1 cellular context compared by ENCODE assay signal in genomic region chr7:46191296-46191695, GRCh38.
TF ChIP-seq lines count a peak whose summit lies in the region.

No MANE protein-coding gene starts in this region.

TF ChIP-seq in HepG2, 621 proteins besides CTCF, POLR2A, EP300 and RAD21:
- TF ChIP-seq PHF21A (CRISPR knock-in tag; IDR thresholded peaks at IDR 0.05) (no peak), NFE2L2 (IDR thresholded peaks at IDR 0.05; ENCODE audit: low read length) (no peak), ZFP62 (CRISPR knock-in tag; IDR thresholded peaks at IDR 0.05) (no peak), ZNF513 (CRISPR knock-in tag; conservative IDR thresholded peaks at IDR 0.05) (no peak), ZNF839 (CRISPR knock-in tag; IDR thresholded peaks at IDR 0.05; ENCODE audit: borderline replicate concordance) (no peak), TRIM24 (CRISPR knock-in tag; IDR thresholded peaks at IDR 0.05) (no peak), ELF1 (CRISPR knock-in tag; IDR thresholded peaks at IDR 0.05) (no peak), HDAC6 (IDR thresholded peaks at IDR 0.05; ENCODE audit: low read depth, low read length) (no peak), NCOA1 (CRISPR knock-in tag; IDR thresholded peaks at IDR 0.05) (no peak), ZBTB2 (CRISPR knock-in tag; IDR thresholded peaks at IDR 0.05; ENCODE audit: low read depth) (no peak), ZNF264 (CRISPR knock-in tag; IDR thresholded peaks at IDR 0.05) (no peak), RXRA (CRISPR knock-in tag; IDR thresholded peaks at IDR 0.05) (no peak), ZNF484 (CRISPR knock-in tag; IDR thresholded peaks at IDR 0.05; ENCODE audit: borderline replicate concordance, low read depth) (no peak), RARG (CRISPR knock-in tag; IDR thresholded peaks at IDR 0.05; ENCODE audit: low read depth) (no peak), CEBPB (IDR thresholded peaks at IDR 0.05; ENCODE audit: borderline replicate concordance, low read depth, low read length) (no peak)
